In genomic region chr2:112184121-112184520, GRCh38 we compare ENCODE assay signal across 21 cellular contexts. TPM values are rescaled to one million over a fixed set of nuclear protein-coding genes. Genes with fewer than 3 reads are reported as not detected.
A peak's percentile ranks its signal among the peaks of the same experiment; 100 is the strongest.
DNase-seq lines count a peak whose midpoint lies in the region; TF ChIP-seq lines count a peak whose summit lies in the region.
"Had no signal": no experiment of that assay in that cellular context is flagged by ENCODE, and none has a peak within 500 bp of the region (broad histone marks: within the 10 kb centered on the region; RNA-seq: fewer than 3 reads in every experiment).

No MANE protein-coding gene starts in this region.

- H2BK5ac ChIP-seq in neuronal stem cell (ENCODE audit: low read length), result peak overlapping the region; percentile 77

- H3K4me2 ChIP-seq in neuronal stem cell (ENCODE audit: insufficient read depth, low read length, poor library complexity, severe bottlenecking), result no peak overlapping the region

- no peak for TF ChIP-seq EP300 in stomach (IDR thresholded peaks at IDR 0.05)

- peak overlapping the region; percentile 35 for H3K18ac ChIP-seq in neuronal stem cell (ENCODE audit: low read length)

- H4K91ac ChIP-seq in neuronal stem cell (ENCODE audit: low read depth, low read length, poor library complexity), result peak overlapping the region; percentile 86

- no peak overlapping the region for H4K8ac ChIP-seq in neuronal stem cell (ENCODE audit: low read depth, low read length)

- POLR2A ChIA-PET in GM10248 (lab: Yijun Ruan, JAX), result no interaction called here

- no peak overlapping the region for H3K14ac ChIP-seq in neuronal stem cell (ENCODE audit: low read length)

- no peaks in the 10 kb centered on the region for H3K79me1 ChIP-seq in neuronal stem cell (ENCODE audit: low read depth, low read length)

- WGBS in neuronal stem cell (ENCODE audit: extremely low coverage in 2 of 2, insufficient read length in 2 of 2, insufficient replicate concordance in 1 of 2), 2 donors, result no CpG with 5 or more reads among the region's 8 CpGs
- WGBS in stomach, 5 donors, result 83 to 96% (median 94%) methylated on average over 6 to 8 of the region's 8 CpGs

- peaks cover 82% of the 10 kb centered on the region for H3K4me1 Mint-ChIP-seq in activated T-cell treated with anti-CD3 and anti-CD28 coated beads, Interleukin-2, amount 50 U/mL, for 24 hours (ENCODE audit: low read depth)
- H3K4me1 Mint-ChIP-seq in activated T-helper 2 cell treated with anti-CD3 and anti-CD28 coated beads, Interferon-gamma antibody, Interleukin-2, Interleukin-4, amounts not matched to agents 10 μg/mL and 5 μg/mL and 100 μg/mL, durations not matched to agents 14 hours and 24 hours and 36 hours (ENCODE audit: low read depth), result peaks cover 59% of the 10 kb centered on the region

- intact Hi-C loops in activated T-helper 2 cell treated with anti-CD3 and anti-CD28 coated beads, Interferon-gamma antibody, Interleukin-2, Interleukin-4, amounts not matched to agents 10 μg/mL and 5 μg/mL and 100 μg/mL, durations not matched to agents 14 hours and 24 hours and 36 hours (cut with micrococcal nuclease), result loop anchor here (10.0 kb wide), 1 partner anchor 129 kb away; the partner anchor contains the start of gene TMEM87B
- intact Hi-C loops in stomach (cut with DNase I; ENCODE audit: low total_unique reads), result no loop called here

- H3K36me3 ChIP-seq in neuronal stem cell (replicated peaks in 1 of 2; ENCODE audit: control insufficient read depth in 2 of 2, insufficient read depth in 2 of 2, low read length in 2 of 2) (peaks cover 0 to 11% of the 10 kb centered on the region in 2 donors), stomach (no peaks in the 10 kb centered on the region)
- H3K36me3 ChIP-seq: left lung had no signal

- H3K27me3 ChIP-seq in neuronal stem cell (ENCODE audit: control insufficient read depth in 3 of 3, insufficient read depth in 3 of 3, low read depth in 1 of 3, low read length in 3 of 3) (no peaks in the 10 kb centered on the region), stomach (peaks cover 0 to 37% (median 7%) of the 10 kb centered on the region in 3 donors)

- no peak overlapping the region for H2AFZ ChIP-seq in neuronal stem cell (ENCODE audit: low read length)

- peaks cover 52% of the 10 kb centered on the region for H3K36me3 Mint-ChIP-seq in activated T-cell treated with anti-CD3 and anti-CD28 coated beads, Interleukin-2, amount 50 U/mL, for 24 hours (ENCODE audit: low read depth)
- peaks cover 40% of the 10 kb centered on the region for H3K36me3 Mint-ChIP-seq in activated T-helper 2 cell treated with anti-CD3 and anti-CD28 coated beads, Interferon-gamma antibody, Interleukin-2, Interleukin-4, amounts not matched to agents 10 μg/mL and 5 μg/mL and 100 μg/mL, durations not matched to agents 14 hours and 24 hours and 36 hours (ENCODE audit: low read depth)

- no peak for DNase-seq in activated T-cell treated with anti-CD3 and anti-CD28 coated beads, Interleukin-2, amount 50 U/mL, for 24 hours
- no peak for DNase-seq in activated T-cell treated with anti-CD3 and anti-CD28 coated beads, Interleukin-2, amount 50 U/mL, for 48 hours
- peak; percentile 8 for DNase-seq in GM10248 (ENCODE audit: extremely low spot score)
- DNase-seq in activated T-helper 2 cell treated with anti-CD3 and anti-CD28 coated beads, Interferon-gamma antibody, Interleukin-2, Interleukin-4, amounts not matched to agents 10 μg/mL and 5 μg/mL and 100 μg/mL, durations not matched to agents 14 hours and 24 hours and 36 hours (ENCODE audit: low spot score), result no peak
- DNase-seq in neuronal stem cell (ENCODE audit: low spot score), result no peak
- no peak for DNase-seq in HPDE6-E6E7 (ENCODE audit: extremely low spot score)
- no peak for DNase-seq in erythroblast (lab: John Stamatoyannopoulos, UW)
- no peak for DNase-seq in stomach
- DNase-seq: ACHN; activated CD4-positive, alpha-beta T cell treated with anti-CD3 and anti-CD28 coated beads, Interleukin-2, amount 50 U/mL, for 1 hour; amniotic stem cell; C1 segment of cervical spinal cord; hypothalamus; left lung; NCI-H1105 treated with DMSO at 0.1 percent for 48 hours; NCI-H2029 treated with DMSO at 0.1 percent for 48 hours; NCI-H774; small intestine had no signal

- no peaks in the 10 kb centered on the region for H3K27me3 Mint-ChIP-seq in activated T-cell treated with anti-CD3 and anti-CD28 coated beads, Interleukin-2, amount 50 U/mL, for 24 hours
- H3K27me3 Mint-ChIP-seq in activated T-helper 2 cell treated with anti-CD3 and anti-CD28 coated beads, Interferon-gamma antibody, Interleukin-2, Interleukin-4, amounts not matched to agents 10 μg/mL and 5 μg/mL and 100 μg/mL, durations not matched to agents 14 hours and 24 hours and 36 hours (ENCODE audit: low read depth), result no peaks in the 10 kb centered on the region

- no peak overlapping the region for H2BK120ac ChIP-seq in neuronal stem cell (ENCODE audit: low read depth, low read length)

- CTCF ChIA-PET in GM10248 (lab: Yijun Ruan, JAX), result interaction anchor here (1.5 kb wide), 1 partner anchor 16 kb away, joined by 3 read pairs; no protein-coding TSS in a partner anchor

- no peak overlapping the region for H3K9ac ChIP-seq in neuronal stem cell (ENCODE audit: low read depth, low read length, poor library complexity)

- H2AK5ac ChIP-seq in neuronal stem cell (ENCODE audit: low read depth, low read length), result no peak overlapping the region

- no peak overlapping the region for H2BK15ac ChIP-seq in neuronal stem cell (ENCODE audit: low read length)

- H3K4me3 ChIP-seq in neuronal stem cell (ENCODE audit: low read length in 2 of 2), result no peak overlapping the region
- H3K4me3 ChIP-seq in stomach, result no peak overlapping the region
- H3K4me3 ChIP-seq: coronary artery, left lung had no signal

- H2BK12ac ChIP-seq in neuronal stem cell (ENCODE audit: low read length), result no peak overlapping the region

- TF ChIP-seq CTCF in GM10248 (IDR thresholded peaks at IDR 0.05; ENCODE audit: control extremely low read depth, extremely low read depth, low read depth, missing control alignments) (no peak), stomach (IDR thresholded peaks at IDR 0.05) (no peak)

- H3K23ac ChIP-seq in neuronal stem cell (ENCODE audit: low read depth, low read length, poor library complexity), result no peak overlapping the region

- peaks cover 6% of the 10 kb centered on the region for H3K9me3 Mint-ChIP-seq in activated T-cell treated with anti-CD3 and anti-CD28 coated beads, Interleukin-2, amount 50 U/mL, for 24 hours
- H3K9me3 Mint-ChIP-seq in activated T-helper 2 cell treated with anti-CD3 and anti-CD28 coated beads, Interferon-gamma antibody, Interleukin-2, Interleukin-4, amounts not matched to agents 10 μg/mL and 5 μg/mL and 100 μg/mL, durations not matched to agents 14 hours and 24 hours and 36 hours, result no peaks in the 10 kb centered on the region

- peak overlapping the region; percentile 94 for H3K27ac Mint-ChIP-seq in activated T-cell treated with anti-CD3 and anti-CD28 coated beads, Interleukin-2, amount 50 U/mL, for 24 hours
- peak overlapping the region; percentile 93 for H3K27ac Mint-ChIP-seq in activated T-helper 2 cell treated with anti-CD3 and anti-CD28 coated beads, Interferon-gamma antibody, Interleukin-2, Interleukin-4, amounts not matched to agents 10 μg/mL and 5 μg/mL and 100 μg/mL, durations not matched to agents 14 hours and 24 hours and 36 hours

- H3K9me3 ChIP-seq in neuronal stem cell (replicated peaks in 1 of 2; ENCODE audit: control insufficient read depth in 2 of 2, insufficient read depth in 1 of 2, low read depth in 1 of 2, low read length in 2 of 2) (peaks cover 2 to 3% of the 10 kb centered on the region in 2 donors), stomach (peaks cover 0 to 4% (median 0%) of the 10 kb centered on the region in 4 donors)
- H3K9me3 ChIP-seq: left lung had no signal

- H3K4ac ChIP-seq in neuronal stem cell (ENCODE audit: low read length), result no peak overlapping the region

- no peak overlapping the region for H3K27ac ChIP-seq in neuronal stem cell (replicated peaks; ENCODE audit: low read length)
- H3K27ac ChIP-seq in stomach, result no peak overlapping the region
- H3K27ac ChIP-seq: coronary artery, left lung, RWPE1 had no signal

- peak overlapping the region; percentile 83 for H3K4me3 Mint-ChIP-seq in activated T-cell treated with anti-CD3 and anti-CD28 coated beads, Interleukin-2, amount 50 U/mL, for 24 hours
- peak overlapping the region; percentile 80 for H3K4me3 Mint-ChIP-seq in activated T-helper 2 cell treated with anti-CD3 and anti-CD28 coated beads, Interferon-gamma antibody, Interleukin-2, Interleukin-4, amounts not matched to agents 10 μg/mL and 5 μg/mL and 100 μg/mL, durations not matched to agents 14 hours and 24 hours and 36 hours (ENCODE audit: low read depth)

- TF ChIP-seq POLR2A in erythroblast (IDR thresholded peaks at IDR 0.05; ENCODE audit: low read length), result no peak
- no peak for TF ChIP-seq POLR2A in stomach (IDR thresholded peaks at IDR 0.05)

- H3K4me1 ChIP-seq in neuronal stem cell (ENCODE audit: control insufficient read depth in 2 of 2, insufficient read depth in 1 of 2, low read depth in 1 of 2, low read length in 2 of 2) (peaks cover 0 to 7% of the 10 kb centered on the region in 2 donors), stomach (peaks cover 0 to 7% (median 3%) of the 10 kb centered on the region in 4 donors)
- H3K4me1 ChIP-seq: left lung had no signal

RNA-seq across cellular contexts. Expression of gene FBLN7, which starts 45.9 kb away (rescaled TPM):
- 16.7 and 17.0 TPM in 2 replicates for total RNA-seq in activated T-helper 2 cell treated with anti-CD3 and anti-CD28 coated beads, Interferon-gamma antibody, Interleukin-2, Interleukin-4, amounts not matched to agents 10 μg/mL and 5 μg/mL and 100 μg/mL, durations not matched to agents 14 hours and 24 hours and 36 hours
- 26.4 TPM for polyA plus RNA-seq in neuronal stem cell (2013, experiment 1 of 2)
- 27.2 TPM for polyA plus RNA-seq in neuronal stem cell (2013, experiment 2 of 2)
- total RNA-seq in stomach, result 1 to 10 TPM in 4 of 5 donors, not detected in 1; 2.0 to 5.1 (median 3.5) TPM
- 1 to 10 TPM in 1 of 3 donors, under 1 TPM in 2; 0.40 to 1.2 (median 0.50) TPM for polyA plus RNA-seq in stomach
- total RNA-seq: Daoy had no signal
